ENCODE assay signal across 8 cellular contexts in the genomic region with DNA sequence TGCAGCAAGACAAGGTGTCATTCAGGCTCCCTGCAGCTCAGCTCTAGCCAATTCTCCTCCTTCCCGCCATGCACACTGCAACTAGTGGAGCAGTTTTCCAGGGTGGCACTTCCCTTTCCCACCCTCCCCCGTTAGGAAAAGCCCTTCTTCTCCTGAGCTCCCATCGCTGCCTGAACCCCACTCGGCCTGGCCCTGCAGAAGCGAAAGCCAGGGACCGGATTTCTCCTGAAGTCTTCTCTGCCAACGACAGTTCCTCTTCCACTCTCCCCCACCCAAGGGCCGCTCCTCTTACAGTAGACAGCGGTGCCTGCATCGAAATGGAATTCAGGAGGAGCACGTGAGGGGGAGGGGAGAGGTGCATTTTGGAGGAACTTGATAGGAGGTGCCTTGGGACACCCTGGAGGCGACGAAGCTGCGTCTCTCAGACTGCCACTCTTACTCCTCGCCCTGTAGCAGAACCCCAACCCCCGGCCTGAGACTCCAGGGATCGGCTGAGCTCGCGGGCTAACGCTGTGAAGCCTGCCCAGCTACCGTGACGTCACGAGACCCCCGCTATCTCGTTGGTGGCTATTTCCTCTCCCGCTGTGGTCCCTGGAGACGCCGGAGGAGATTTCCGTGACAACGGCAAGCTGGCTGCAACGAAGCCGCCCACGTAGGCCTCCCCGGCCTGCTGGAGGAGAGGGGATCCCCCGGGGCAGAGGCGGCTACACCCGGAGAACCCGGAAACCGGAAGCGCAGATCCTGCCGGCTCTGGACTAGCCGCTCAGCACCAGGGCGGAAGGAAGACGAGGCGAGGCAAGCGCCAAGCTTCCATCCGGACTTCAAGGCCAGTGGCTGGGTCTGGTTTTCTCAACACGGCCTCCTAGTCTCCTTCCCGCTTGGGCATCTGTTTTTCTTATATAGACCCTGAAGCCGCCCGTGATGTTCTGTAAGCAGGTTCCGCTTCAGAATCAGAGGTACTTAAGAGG.
DNase-seq lines count a peak whose midpoint lies in the region; ATAC-seq and TF ChIP-seq lines count a peak whose summit lies in the region.

No MANE protein-coding gene starts in this region.

- no peaks in the 10 kb centered on the region for H3K27me3 Mint-ChIP-seq in chondrocyte (ENCODE audit: low read depth)

- TF ChIP-seq POLR2A in GM19193 (IDR thresholded peaks at IDR 0.05; ENCODE audit: extremely low read depth, insufficient read depth, insufficient read length): peak; percentile 96

- no peak for TF ChIP-seq CTCF in chondrocyte (IDR thresholded peaks at IDR 0.05)

- H3K4me3 Mint-ChIP-seq in chondrocyte (ENCODE audit: unreplicated experiment): peak overlapping the region; percentile 85

- DNase-seq in AML-193 (lab: John Stamatoyannopoulos, UW) (peak; percentile 79 to 89), NCI-H460 (ENCODE audit: extremely low read depth, low read depth) (peak; percentile 89), chondrocyte (ENCODE audit: low spot score) (peak; percentile 98), kidney glomerular epithelial cell (lab: John Stamatoyannopoulos, UW) (peak; percentile 89)
- peak; percentile 93 to 97 for DNase-seq in activated CD4-positive, alpha-beta T cell treated with anti-CD3 and anti-CD28 coated beads for 24 hours (ENCODE audit: low read depth in 2 of 2)
- peak; percentile 97 to 99 for DNase-seq in stimulated activated CD4-positive, alpha-beta T cell treated with anti-CD3 and anti-CD28 coated beads, Interleukin-15, amount 100 ng/mL, for 48 hours (ENCODE audit: low read depth in 2 of 2)

- no peaks in the 10 kb centered on the region for H3K36me3 Mint-ChIP-seq in chondrocyte (ENCODE audit: low read depth)

- H3K27ac Mint-ChIP-seq in chondrocyte (ENCODE audit: unreplicated experiment): peak overlapping the region; percentile 98

- H3K9me3 Mint-ChIP-seq in chondrocyte (ENCODE audit: low read depth): no peaks in the 10 kb centered on the region

- H3K4me1 Mint-ChIP-seq in chondrocyte (ENCODE audit: low read depth): peaks cover 30% of the 10 kb centered on the region

- peak; percentile 94 for ATAC-seq in HG03432 (IDR thresholded peaks at IDR 0.05; ENCODE audit: unreplicated experiment)

Comparison
In these comparisons a context has a peak if more than half of its experiments do, and no peak if none do; other contexts are left out.
1. Peak in every context shown above with its lines: DNase-seq and ATAC-seq.